1 cellular context compared by ENCODE assay signal in genomic region chr1:155322953-155323728, GRCh38.
TF ChIP-seq lines count a peak whose summit lies in the region.

No MANE protein-coding gene starts in this region.

TF ChIP-seq in WTC11, 78 proteins besides CTCF, POLR2A, EP300 and RAD21 (continued from another document):
- no peak for TF ChIP-seq STAT6 (CRISPR knock-in tag; conservative IDR thresholded peaks at IDR 0.05; ENCODE audit: low read depth)
- TF ChIP-seq MLX (CRISPR knock-in tag; IDR thresholded peaks at IDR 0.05) = no peak
